ENCODE assay signal across 16 cellular contexts in the genomic region with DNA sequence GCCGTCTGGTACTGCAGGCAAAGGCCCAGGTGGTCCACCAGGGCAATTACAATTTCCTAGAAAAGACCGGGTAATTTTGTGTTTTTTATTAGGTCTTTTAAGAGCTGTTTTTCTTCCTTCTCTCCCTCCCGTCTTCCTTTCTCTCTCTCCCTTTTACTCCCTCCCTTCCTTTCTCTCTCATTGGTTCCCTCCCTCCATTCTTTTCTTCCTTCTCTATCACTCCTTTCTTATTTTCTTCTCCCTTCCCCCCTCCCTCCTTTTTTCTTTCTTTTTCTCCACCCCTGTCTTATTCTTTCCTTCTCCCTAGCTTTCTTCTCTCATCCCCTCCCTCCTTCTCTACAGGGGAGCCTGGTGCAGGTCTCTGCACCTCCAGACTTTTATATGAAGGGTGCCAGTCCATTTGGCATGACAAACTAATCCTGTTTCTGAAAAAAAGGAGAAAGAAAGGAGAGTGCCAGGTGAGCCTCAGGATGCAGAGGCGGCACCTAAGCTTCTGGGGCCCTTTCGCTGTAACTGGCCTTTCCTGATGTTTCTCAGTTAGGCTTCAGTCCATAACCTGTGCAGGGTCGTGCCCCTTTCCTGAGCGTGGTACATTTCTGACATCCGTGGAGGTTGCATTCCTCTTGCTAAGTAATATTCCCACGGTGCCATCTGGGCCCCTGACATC. TPM values are rescaled to one million over a fixed set of nuclear protein-coding genes. Genes with fewer than 3 reads are reported as not detected.
DNase-seq lines count a peak whose midpoint lies in the region; ATAC-seq and TF ChIP-seq lines count a peak whose summit lies in the region.
"Had no signal": no experiment of that assay in that cellular context is flagged by ENCODE, and none has a peak within 500 bp of the region (broad histone marks: within the 10 kb centered on the region; RNA-seq: fewer than 3 reads in every experiment).

No MANE protein-coding gene starts in this region.

- POLR2A ChIA-PET in SK-N-SH (lab: Yijun Ruan, JAX) = no interaction called here

- no peak overlapping the region for H2AFZ ChIP-seq in SK-N-SH (ENCODE audit: low read depth)
- no peak overlapping the region for H2AFZ ChIP-seq in neural progenitor cell (replicated peaks)
- H2AFZ ChIP-seq in smooth muscle cell (ENCODE audit: low read depth) = no peak overlapping the region

- H3K4me3 ChIP-seq in SK-N-SH (ENCODE audit: low read depth in 2 of 2, low read length in 1 of 2) = no peak overlapping the region
- peak overlapping the region; percentile 51 for H3K4me3 ChIP-seq in HUES6 (ENCODE audit: low read depth, low read length)
- peak overlapping the region; percentile 45 for H3K4me3 ChIP-seq in iPS-18a (ENCODE audit: low read length)
- H3K4me3 ChIP-seq in neural progenitor cell = no peak overlapping the region
- no peak overlapping the region for H3K4me3 ChIP-seq in smooth muscle cell
- no peak overlapping the region for H3K4me3 ChIP-seq in psoas muscle

- 27% methylated on average over 9 of the region's 9 CpGs for WGBS in SK-N-SH (ENCODE audit: low lambda C conversion rate)
- WGBS in smooth muscle cell (ENCODE audit: low lambda C conversion rate) = 49% methylated on average over 9 of the region's 9 CpGs
- WGBS in psoas muscle, 3 donors = 29 to 41% (median 38%) methylated on average over 9 of the region's 9 CpGs

- H3F3A ChIP-seq in SK-N-SH (replicated peaks; ENCODE audit: insufficient read depth) (no peaks in the 10 kb centered on the region), neural progenitor cell (ENCODE audit: low read depth) (peaks cover 10% of the 10 kb centered on the region), smooth muscle cell (ENCODE audit: low read depth) (no peaks in the 10 kb centered on the region)

- H3K9me3 ChIP-seq in SK-N-SH (no peaks in the 10 kb centered on the region), HUES6 (ENCODE audit: control insufficient read depth, insufficient read depth, low read depth, low read length) (no peaks in the 10 kb centered on the region), iPS-18a (ENCODE audit: control insufficient read depth, low read depth, low read length) (no peaks in the 10 kb centered on the region), neural progenitor cell (ENCODE audit: low read depth) (no peaks in the 10 kb centered on the region), smooth muscle cell (replicated peaks; ENCODE audit: low read depth) (no peaks in the 10 kb centered on the region), psoas muscle (no peaks in the 10 kb centered on the region)

- H3K4me1 Mint-ChIP-seq in neural progenitor cell = peaks cover 47% of the 10 kb centered on the region

- intact Hi-C loops in left cardiac atrium (cut with DNase I) (no loop called here), psoas muscle (cut with DNase I) (no loop called here)

- H3K9ac ChIP-seq in SK-N-SH (no peak overlapping the region), HUES6 (ENCODE audit: low read length) (no peak overlapping the region), iPS-18a (ENCODE audit: low read length) (no peak overlapping the region), neural progenitor cell (no peak overlapping the region), smooth muscle cell (ENCODE audit: low read depth) (no peak overlapping the region)
- H3K9ac ChIP-seq: BLaER1 treated with 17β-estradiol and CSF1 and Interleukin-3, amounts not matched to agents 10 nM and 100 nM had no signal

- H3K4me2 ChIP-seq in SK-N-SH (no peak overlapping the region), neural progenitor cell (peak overlapping the region; percentile 41), smooth muscle cell (no peak overlapping the region)
- H3K4me2 ChIP-seq: BLaER1 treated with 17β-estradiol and CSF1 and Interleukin-3, amounts not matched to agents 10 nM and 100 nM had no signal

- no peaks in the 10 kb centered on the region for H4K20me1 ChIP-seq in SK-N-SH (ENCODE audit: insufficient read depth)
- H4K20me1 ChIP-seq in neural progenitor cell (ENCODE audit: low read depth) = peaks cover 28% of the 10 kb centered on the region
- no peaks in the 10 kb centered on the region for H4K20me1 ChIP-seq in smooth muscle cell (ENCODE audit: low read depth)

- peak overlapping the region; percentile 53 for H3K4me3 Mint-ChIP-seq in neural progenitor cell

- TF ChIP-seq RAD21 in SK-N-SH (IDR thresholded peaks at IDR 0.05; ENCODE audit: low read length) = no peak

- no peaks in the 10 kb centered on the region for H3K9me2 ChIP-seq in SK-N-SH

- H3K79me2 ChIP-seq in SK-N-SH (ENCODE audit: insufficient read depth) (no peaks in the 10 kb centered on the region), neural progenitor cell (ENCODE audit: low read depth) (no peaks in the 10 kb centered on the region), smooth muscle cell (ENCODE audit: low read depth) (no peaks in the 10 kb centered on the region)

- no peaks in the 10 kb centered on the region; a peak in 1 of 4 replicates for H3K4me1 ChIP-seq in SK-N-SH (ENCODE audit: control insufficient read depth in 1 of 2, insufficient read depth in 2 of 2, low read depth in 1 of 2, low read length in 1 of 2)
- H3K4me1 ChIP-seq in HUES6 (ENCODE audit: control insufficient read depth, insufficient read depth, low read length) = peaks cover 57% of the 10 kb centered on the region
- H3K4me1 ChIP-seq in iPS-18a (ENCODE audit: control insufficient read depth, low read depth, low read length) = peaks cover 52% of the 10 kb centered on the region
- H3K4me1 ChIP-seq in neural progenitor cell = peaks cover 18% of the 10 kb centered on the region
- peaks cover 11% of the 10 kb centered on the region for H3K4me1 ChIP-seq in smooth muscle cell (ENCODE audit: low read depth)
- peaks cover 4% of the 10 kb centered on the region for H3K4me1 ChIP-seq in psoas muscle

- ATAC-seq in SK-N-SH treated with all-trans-retinoic acid at 6 μM for 48 hours (no peak), left cardiac atrium (no peak), psoas muscle (no peak)

- H3K27me3 Mint-ChIP-seq in neural progenitor cell (ENCODE audit: insufficient read depth, low read depth) = peaks cover 84% of the 10 kb centered on the region

- TF ChIP-seq EP300 in SK-N-SH (IDR thresholded peaks at IDR 0.05; ENCODE audit: borderline replicate concordance in 1 of 2, low read depth in 1 of 2, low read length in 1 of 2) = no peak

- no peak overlapping the region for H3K27ac Mint-ChIP-seq in neural progenitor cell

- no peaks in the 10 kb centered on the region for H3K36me3 Mint-ChIP-seq in neural progenitor cell

- H3K36me3 ChIP-seq in SK-N-SH (replicated peaks in 1 of 2; ENCODE audit: control insufficient read depth in 1 of 2, insufficient read depth in 2 of 2, low read length in 1 of 2) = no peaks in the 10 kb centered on the region
- H3K36me3 ChIP-seq in HUES6 (ENCODE audit: control insufficient read depth, insufficient read depth, low read length) = no peaks in the 10 kb centered on the region
- H3K36me3 ChIP-seq in iPS-18a (ENCODE audit: control insufficient read depth, low read depth, low read length) = no peaks in the 10 kb centered on the region
- no peaks in the 10 kb centered on the region for H3K36me3 ChIP-seq in neural progenitor cell
- H3K36me3 ChIP-seq in smooth muscle cell (ENCODE audit: low read depth) = no peaks in the 10 kb centered on the region
- H3K36me3 ChIP-seq in psoas muscle (ENCODE audit: insufficient read depth in 1 of 2, low read depth in 1 of 2) = no peaks in the 10 kb centered on the region
- H3K36me3 ChIP-seq: BLaER1 treated with 17β-estradiol and CSF1 and Interleukin-3, amounts not matched to agents 10 nM and 100 nM had no signal

- peaks cover 4% of the 10 kb centered on the region for H3K9me3 Mint-ChIP-seq in neural progenitor cell

- CTCF ChIA-PET in SK-N-SH (lab: Yijun Ruan, JAX) = interaction anchor here (1.0 to 1.2 kb wide), 2 partner anchors 18 to 19 kb away, joined by 4 read pairs; no protein-coding TSS in a partner anchor

- H3K27ac ChIP-seq in SK-N-SH (ENCODE audit: low read depth in 2 of 2, low read length in 1 of 2) (no peak overlapping the region), HUES6 (ENCODE audit: low read depth, low read length) (no peak overlapping the region), iPS-18a (ENCODE audit: low read length) (no peak overlapping the region), neural progenitor cell (no peak overlapping the region), smooth muscle cell (ENCODE audit: low read depth) (no peak overlapping the region), psoas muscle (no peak overlapping the region)
- H3K27ac ChIP-seq: 22Rv1; BLaER1 treated with 17β-estradiol and CSF1 and Interleukin-3, amounts not matched to agents 10 nM and 100 nM had no signal

- TF ChIP-seq CTCF in SK-N-SH (IDR thresholded peaks at IDR 0.05) = no peak
- no peak for TF ChIP-seq CTCF in neural progenitor cell (IDR thresholded peaks at IDR 0.05)
- no peak for TF ChIP-seq CTCF in smooth muscle cell (IDR thresholded peaks at IDR 0.05; ENCODE audit: borderline replicate concordance, insufficient read depth, poor library complexity, severe bottlenecking)
- TF ChIP-seq CTCF in psoas muscle (IDR thresholded peaks at IDR 0.05) = no peak

- H3K27me3 ChIP-seq in SK-N-SH (ENCODE audit: insufficient read depth) (peaks cover 100% of the 10 kb centered on the region), HUES6 (ENCODE audit: control insufficient read depth, insufficient read depth, low read length) (peaks cover 100% of the 10 kb centered on the region), iPS-18a (ENCODE audit: control insufficient read depth, insufficient read depth, low read length) (peaks cover 99% of the 10 kb centered on the region), neural progenitor cell (peaks cover 100% of the 10 kb centered on the region), smooth muscle cell (ENCODE audit: low read depth) (peaks cover 100% of the 10 kb centered on the region), psoas muscle (ENCODE audit: insufficient read depth in 3 of 3, low read length in 2 of 3) (peaks cover 3 to 98% (median 71%) of the 10 kb centered on the region in 3 donors)

- DNase-seq in SK-N-SH = no peak
- no peak for DNase-seq in neural progenitor cell (ENCODE audit: low spot score)
- no peak for DNase-seq in smooth muscle cell (lab: John Stamatoyannopoulos, UW; ENCODE audit: unreplicated experiment)
- DNase-seq in left cardiac atrium = no peak
- no peak for DNase-seq in psoas muscle
- DNase-seq: GOT3, Kasumi-1, NCI-H1417, NCI-H2029, NCI-H510A, NCI-H82 had no signal

TF ChIP-seq in SK-N-SH, 30 proteins besides CTCF, POLR2A, EP300 and RAD21 (continues in another document):
- TF ChIP-seq SIN3A (IDR thresholded peaks at IDR 0.05; ENCODE audit: borderline replicate concordance, low read depth, low read length) = no peak

TF ChIP-seq in SK-N-SH treated with all-trans-retinoic acid at 6 μM for 48 hours, 23 proteins besides CTCF, POLR2A, EP300 and RAD21 (continues in another document):
- TF ChIP-seq ISL1 (CRISPR knock-in tag; IDR thresholded peaks at IDR 0.05) = no peak

RNA-seq across cellular contexts. Expression of a gene that starts 9.1 kb away (rescaled TPM):
- polyA plus RNA-seq in SK-N-SH (2012; rRNA removed) (not detected in 2 replicates), smooth muscle cell (0.61 TPM in 1 of 2 replicates, not detected in the other), psoas muscle (not detected)
- not detected in 2 replicates for polyA plus RNA-seq in SK-N-SH (2012; cell fraction: cytosol; rRNA removed)
- polyA plus RNA-seq in SK-N-SH (2012; cell fraction: nucleus; rRNA removed) = not detected in 2 replicates
- total RNA-seq in neural progenitor cell (ENCODE audit: low replicate concordance) (1.5 TPM in 2 replicates), smooth muscle cell (0.99 and 2.5 TPM in 2 replicates), left cardiac atrium (not detected), psoas muscle (not detected)

Comparison
In these comparisons a context has a peak if more than half of its experiments do, and no peak if none do; other contexts are left out.
1. H3K4me3 ChIP-seq: peak in HUES6 (single experiment) and iPS-18a (single experiment); none in SK-N-SH (0 of 2), neural progenitor cell (single experiment), smooth muscle cell (single experiment) and psoas muscle (single experiment).